Comparison of ENCODE assay signal across 8 cellular contexts in genomic region chr22:37431811-37432707, GRCh38. TPM values are rescaled to one million over a fixed set of nuclear protein-coding genes. Genes with fewer than 3 reads are reported as not detected.
DNase-seq lines count a peak whose midpoint lies in the region; ATAC-seq and TF ChIP-seq lines count a peak whose summit lies in the region.

No MANE protein-coding gene starts in this region.

- 79 to 80% methylated on average over 14 of the region's 14 CpGs for WGBS in testis, 2 donors

- no peak for ATAC-seq in HG03469 (IDR thresholded peaks at IDR 0.05; ENCODE audit: unreplicated experiment)

- no peaks in the 10 kb centered on the region for H3K9me3 ChIP-seq in testis

- H3K4me3 ChIP-seq in skeletal muscle cell (ENCODE audit: low read depth, low read length) (no peak overlapping the region), testis (no peak overlapping the region)

- no peak for TF ChIP-seq POLR2A in testis (IDR thresholded peaks at IDR 0.05)

- no peaks in the 10 kb centered on the region for H3K36me3 ChIP-seq in testis (ENCODE audit: low read depth, missing control alignments)

- H3K4me1 ChIP-seq in testis, result no peaks in the 10 kb centered on the region

- intact Hi-C loops in testis (cut with DNase I; ENCODE audit: low total_unique reads), result no loop called here

- DNase-seq in GM04504 (ENCODE audit: low read depth) (peak; percentile 96), NOMO-1 treated with dmso at 0.1 percent for 144 hours (lab: John Stamatoyannopoulos, UW; ENCODE audit: unreplicated experiment) (peak; percentile 56), astrocyte of the hippocampus (ENCODE audit: low read depth, low spot score) (peak; percentile 97), skeletal muscle cell (ENCODE audit: low read depth) (peak; percentile 95), NCI-H146 treated with DMSO at 0.1 percent for 48 hours (lab: John Stamatoyannopoulos, UW; ENCODE audit: unreplicated experiment) (no peak), NCI-H2171 treated with DMSO at 0.1 percent for 48 hours (lab: John Stamatoyannopoulos, UW) (no peak), testis (no peak)

- TF ChIP-seq CTCF in testis (IDR thresholded peaks at IDR 0.05), result no peak

- H3K27ac ChIP-seq in testis, result no peak overlapping the region

- H3K27me3 ChIP-seq in testis, result no peaks in the 10 kb centered on the region

RNA-seq across cellular contexts. Expression of gene ELFN2, which starts 4.8 kb away (rescaled TPM):
- total RNA-seq in testis, result 1 to 10 TPM; 5.3 to 5.7 TPM
- 4.8 TPM for polyA plus RNA-seq in testis (ENCODE audit: insufficient read depth, low read depth, low replicate concordance)

RNA-seq across cellular contexts. Expression of gene MFNG, which starts 54.1 kb away (rescaled TPM):
- 1 to 10 TPM; 8.1 to 8.2 TPM for total RNA-seq in testis
- polyA plus RNA-seq in testis (ENCODE audit: insufficient read depth, low read depth, low replicate concordance), result 7.5 TPM

Comparison
In these comparisons a context has a peak if more than half of its experiments do, and no peak if none do; other contexts are left out.
1. DNase-seq: peak in GM04504 (single experiment), NOMO-1 treated with dmso at 0.1 percent for 144 hours (single experiment), astrocyte of the hippocampus (single experiment) and skeletal muscle cell (single experiment); none in NCI-H146 treated with DMSO at 0.1 percent for 48 hours (single experiment), NCI-H2171 treated with DMSO at 0.1 percent for 48 hours (single experiment) and testis (single experiment).